Comparison of ENCODE assay signal across 14 cellular contexts in the genomic region with DNA sequence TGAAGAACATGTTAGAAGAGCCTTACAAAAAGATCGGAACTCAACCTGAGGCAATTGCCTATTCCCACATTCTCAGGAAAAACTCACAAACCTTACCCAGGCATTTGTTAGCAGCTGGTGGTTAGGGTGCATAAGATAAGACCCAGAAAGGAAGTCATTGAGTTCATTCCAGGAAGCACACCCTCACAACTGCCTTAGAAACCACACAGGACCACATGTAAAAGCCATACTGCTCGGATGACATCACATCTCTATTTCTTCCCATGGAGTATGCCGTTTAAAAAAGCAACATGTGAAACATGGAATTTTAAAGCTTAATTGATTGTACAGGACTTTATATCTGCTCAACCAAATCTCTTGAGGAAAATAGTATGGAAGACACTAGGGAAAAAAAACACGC.
DNase-seq lines count a peak whose midpoint lies in the region; ATAC-seq and TF ChIP-seq lines count a peak whose summit lies in the region.
"Had no signal": no experiment of that assay in that cellular context is flagged by ENCODE, and none has a peak within 500 bp of the region (broad histone marks: within the 10 kb centered on the region; RNA-seq: fewer than 3 reads in every experiment).

No MANE protein-coding gene starts in this region.

- no peak overlapping the region for H3K27ac ChIP-seq in right atrium auricular region
- no peak overlapping the region for H3K27ac ChIP-seq in thymus (ENCODE audit: low read depth)
- H3K27ac ChIP-seq: cardiac muscle cell, SK-N-MC had no signal

- intact Hi-C loops in Right ventricle myocardium superior (cut with DNase I) = no loop called here

- POLR2A ChIA-PET in activated naive CD8-positive, alpha-beta T cell treated with anti-CD3 and anti-CD28 coated beads, Interleukin-2, amount 10 ng/mL, durations not matched to agents 7 days and 5 days (lab: Charles Lee) = interaction anchor here (1.0 to 1.8 kb wide), 4 partner anchors 9 to 378 kb away, joined by 3 to 5 read pairs (median 4); no protein-coding TSS in a partner anchor

- peak; percentile 26 for ATAC-seq in Right ventricle myocardium superior (ENCODE audit: poor library complexity)
- ATAC-seq in HG03571 (IDR thresholded peaks at IDR 0.05; ENCODE audit: unreplicated experiment) = peak; percentile 47
- ATAC-seq in activated naive CD8-positive, alpha-beta T cell treated with anti-CD3 and anti-CD28 coated beads, Interleukin-2, amount 10 ng/mL, durations not matched to agents 7 days and 5 days (ENCODE audit: low read depth) = peak; percentile 47

- peak overlapping the region; percentile 49 for H3K4me3 Mint-ChIP-seq in activated naive CD8-positive, alpha-beta T cell treated with anti-CD3 and anti-CD28 coated beads, Interleukin-2, amount 10 ng/mL, durations not matched to agents 7 days and 5 days
- no peak overlapping the region for H3K4me3 Mint-ChIP-seq in osteocyte (ENCODE audit: unreplicated experiment)
- H3K4me3 Mint-ChIP-seq: type B pancreatic cell had no signal

- H3K27me3 Mint-ChIP-seq in activated naive CD8-positive, alpha-beta T cell treated with anti-CD3 and anti-CD28 coated beads, Interleukin-2, amount 10 ng/mL, durations not matched to agents 7 days and 5 days = no peaks in the 10 kb centered on the region
- H3K27me3 Mint-ChIP-seq in osteocyte (ENCODE audit: unreplicated experiment) = peaks cover 9% of the 10 kb centered on the region
- H3K27me3 Mint-ChIP-seq: type B pancreatic cell had no signal

- H3K4me1 Mint-ChIP-seq in activated naive CD8-positive, alpha-beta T cell treated with anti-CD3 and anti-CD28 coated beads, Interleukin-2, amount 10 ng/mL, durations not matched to agents 7 days and 5 days = no peaks in the 10 kb centered on the region
- H3K4me1 Mint-ChIP-seq in osteocyte (ENCODE audit: unreplicated experiment) = no peaks in the 10 kb centered on the region

- no peaks in the 10 kb centered on the region for H3K36me3 ChIP-seq in right atrium auricular region
- no peaks in the 10 kb centered on the region for H3K36me3 ChIP-seq in thymus (ENCODE audit: control insufficient read depth, insufficient read depth)
- H3K36me3 ChIP-seq: cardiac muscle cell had no signal

- no peaks in the 10 kb centered on the region for H3K27me3 ChIP-seq in right atrium auricular region
- H3K27me3 ChIP-seq in thymus (ENCODE audit: control insufficient read depth, insufficient read depth) = no peaks in the 10 kb centered on the region
- H3K27me3 ChIP-seq: cardiac muscle cell had no signal

- TF ChIP-seq CTCF in right atrium auricular region (IDR thresholded peaks at IDR 0.05) = no peak
- TF ChIP-seq CTCF in osteocyte (IDR thresholded peaks at IDR 0.05) = no peak

- H3K4me3 ChIP-seq in right atrium auricular region (no peak overlapping the region), thymus (ENCODE audit: low read length) (peak overlapping the region; percentile 35)
- H3K4me3 ChIP-seq: cardiac muscle cell, SK-N-MC had no signal

- 6% methylated on average over 4 of the region's 4 CpGs for WGBS in thymus

- H3K27ac Mint-ChIP-seq in activated naive CD8-positive, alpha-beta T cell treated with anti-CD3 and anti-CD28 coated beads, Interleukin-2, amount 10 ng/mL, durations not matched to agents 7 days and 5 days = peak overlapping the region; percentile 30
- H3K27ac Mint-ChIP-seq in osteocyte (ENCODE audit: unreplicated experiment) = no peak overlapping the region
- H3K27ac Mint-ChIP-seq: type B pancreatic cell had no signal

- H3K9me3 ChIP-seq in right atrium auricular region = no peaks in the 10 kb centered on the region
- H3K9me3 ChIP-seq in thymus (ENCODE audit: control insufficient read depth) = no peaks in the 10 kb centered on the region

- H3K36me3 Mint-ChIP-seq in activated naive CD8-positive, alpha-beta T cell treated with anti-CD3 and anti-CD28 coated beads, Interleukin-2, amount 10 ng/mL, durations not matched to agents 7 days and 5 days = no peaks in the 10 kb centered on the region
- no peaks in the 10 kb centered on the region for H3K36me3 Mint-ChIP-seq in osteocyte (ENCODE audit: unreplicated experiment)
- H3K36me3 Mint-ChIP-seq: type B pancreatic cell had no signal

- DNase-seq in Right ventricle myocardium superior (no peak), right atrium auricular region (ENCODE audit: low spot score) (no peak), osteocyte (ENCODE audit: extremely low spot score, unreplicated experiment) (no peak), NCI-H187 (lab: John Stamatoyannopoulos, UW) (no peak)
- no peak for DNase-seq in activated naive CD8-positive, alpha-beta T cell treated with anti-CD3 and anti-CD28 coated beads, Interleukin-2, amount 10 ng/mL, durations not matched to agents 7 days and 5 days
- DNase-seq in activated CD4-positive, CD25-positive, alpha-beta regulatory T cell treated with anti-CD3 and anti-CD28 coated beads, Interleukin-2, amount 50 U/mL, for 72 hours = no peak
- DNase-seq: AML-193, NCI-H1048, NCI-H82 had no signal

- peaks cover 0 to 6% of the 10 kb centered on the region in 2 donors for H3K4me1 ChIP-seq in right atrium auricular region
- H3K4me1 ChIP-seq in thymus (ENCODE audit: control insufficient read depth, insufficient read depth, low read length) = peaks cover 19% of the 10 kb centered on the region

- no peaks in the 10 kb centered on the region for H3K9me3 Mint-ChIP-seq in activated naive CD8-positive, alpha-beta T cell treated with anti-CD3 and anti-CD28 coated beads, Interleukin-2, amount 10 ng/mL, durations not matched to agents 7 days and 5 days
- no peaks in the 10 kb centered on the region for H3K9me3 Mint-ChIP-seq in osteocyte (ENCODE audit: unreplicated experiment)
- H3K9me3 Mint-ChIP-seq: type B pancreatic cell had no signal
